Comparison of ENCODE assay signal across 24 cellular contexts in the genomic region with DNA sequence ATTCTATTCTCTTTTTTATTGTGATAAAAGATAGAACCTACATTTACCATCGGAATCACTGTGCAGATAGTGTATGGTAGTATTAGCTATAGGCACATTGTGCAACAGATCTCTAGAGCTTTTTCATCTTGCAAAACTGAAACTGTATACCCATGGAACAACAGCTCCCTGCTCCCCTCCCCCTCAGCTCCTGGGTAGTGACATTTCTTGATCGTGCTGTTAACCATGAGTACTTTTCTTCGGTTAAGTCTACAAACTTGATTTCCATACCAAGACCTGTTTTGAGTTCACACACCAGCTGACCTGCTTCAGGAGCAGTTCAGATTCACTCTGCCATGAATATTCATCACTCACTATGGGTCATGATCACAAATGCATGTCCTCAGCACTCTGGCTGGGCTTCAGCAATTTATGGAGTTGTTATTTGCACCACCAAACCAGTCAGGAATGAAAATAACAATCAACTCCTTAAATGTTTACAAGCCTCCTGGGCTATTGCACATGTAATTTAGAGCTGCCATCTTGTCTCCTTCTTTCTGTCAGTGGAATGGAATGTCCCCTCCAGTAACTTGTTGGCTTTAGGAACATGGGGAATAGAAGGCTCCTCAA. TPM values are rescaled to one million over a fixed set of nuclear protein-coding genes. Genes with fewer than 3 reads are reported as not detected.
A peak's percentile ranks its signal among the peaks of the same experiment; 100 is the strongest.
DNase-seq lines count a peak whose midpoint lies in the region; ATAC-seq, FAIRE-seq and TF ChIP-seq lines count a peak whose summit lies in the region.
"Had no signal": no experiment of that assay in that cellular context is flagged by ENCODE, and none has a peak within 500 bp of the region (broad histone marks: within the 10 kb centered on the region; RNA-seq: fewer than 3 reads in every experiment).

No MANE protein-coding gene starts in this region.

- no peak overlapping the region for H2AFZ ChIP-seq in hepatocyte

- H4K20me1 ChIP-seq in hepatocyte (ENCODE audit: insufficient read depth, poor library complexity, severe bottlenecking): no peaks in the 10 kb centered on the region

- WGBS in hepatocyte (ENCODE audit: low lambda C conversion rate, missing lambda C conversion rate): 94% methylated on average over 3 of the region's 3 CpGs

- H3K36me3 ChIP-seq in hepatocyte (replicated peaks; ENCODE audit: insufficient read depth, low read depth): no peaks in the 10 kb centered on the region
- H3K36me3 ChIP-seq: brain microvascular endothelial cell, right atrium auricular region, SJCRH30, transverse colon had no signal

- H3K27ac ChIP-seq in hepatocyte: peak overlapping the region; percentile 82
- H3K27ac ChIP-seq: brain microvascular endothelial cell, coronary artery, right atrium auricular region, SJCRH30 had no signal

- H3K4me2 ChIP-seq in hepatocyte: peak overlapping the region; percentile 1

- H3K27ac Mint-ChIP-seq in stimulated activated naive CD8-positive, alpha-beta T cell treated with anti-CD3 and anti-CD28 coated beads, Interleukin-15, amount 100 ng/mL, for 72 hours: no peak overlapping the region
- peak overlapping the region; percentile 52 for H3K27ac Mint-ChIP-seq in T-helper 1 cell treated with Interleukin-12 subunit alpha and Interleukin-12 subunit beta and Interleukin-4 antibody, amounts not matched to agents 30 μg/mL and 1 μg/mL, for 36 hours
- H3K27ac Mint-ChIP-seq: activated naive CD4-positive, alpha-beta T cell treated with anti-CD3 and anti-CD28 coated beads, Interleukin-2, amount 50 U/mL, for 72 hours had no signal

- TF ChIP-seq CTCF in hepatocyte (IDR thresholded peaks at IDR 0.05; ENCODE audit: poor library complexity): no peak
- no peak for TF ChIP-seq CTCF in D721Med (IDR thresholded peaks at IDR 0.05; ENCODE audit: insufficient read depth, missing control alignments)

- H3K36me3 Mint-ChIP-seq in T-helper 1 cell treated with Interleukin-12 subunit alpha and Interleukin-12 subunit beta and Interleukin-4 antibody, amounts not matched to agents 30 μg/mL and 1 μg/mL, for 36 hours (ENCODE audit: low read depth): peaks cover 9% of the 10 kb centered on the region
- H3K36me3 Mint-ChIP-seq: stimulated activated naive B cell treated with anti-CD40 and anti-IgM and Interleukin-4, amounts not matched to agents 10 μg/mL and 1 μg/mL and 100 μg/mL, for 72 hours had no signal

- H3K9me3 ChIP-seq in hepatocyte (ENCODE audit: low read depth): no peaks in the 10 kb centered on the region
- H3K9me3 ChIP-seq: right atrium auricular region, SJCRH30, transverse colon had no signal

- no peaks in the 10 kb centered on the region for H3K9me2 ChIP-seq in hepatocyte (replicated peaks; ENCODE audit: insufficient read depth)

- peak; percentile 8 for ATAC-seq in stimulated activated naive CD8-positive, alpha-beta T cell treated with anti-CD3 and anti-CD28 coated beads, Interleukin-15, Interleukin-2, amounts not matched to agents 100 U/mL and 50 U/mL, for 24 hours
- ATAC-seq in stimulated activated naive CD8-positive, alpha-beta T cell treated with anti-CD3 and anti-CD28 coated beads, Interleukin-15, amount 100 ng/mL, for 72 hours: no peak
- no peak for ATAC-seq in HG03175 (IDR thresholded peaks at IDR 0.05; ENCODE audit: unreplicated experiment)
- ATAC-seq: activated CD4-positive, CD25-positive, alpha-beta regulatory T cell treated with anti-CD3 and anti-CD28 coated beads, Interleukin-2, amount 50 U/mL, for 24 hours; activated naive CD4-positive, alpha-beta T cell treated with anti-CD3 and anti-CD28 coated beads, Interleukin-2, amount 50 U/mL, for 72 hours; stimulated activated naive B cell treated with anti-CD40 and anti-IgM and Interleukin-4, amounts not matched to agents 10 μg/mL and 1 μg/mL and 100 μg/mL, for 72 hours had no signal

- H3K27me3 Mint-ChIP-seq in stimulated activated naive CD8-positive, alpha-beta T cell treated with anti-CD3 and anti-CD28 coated beads, Interleukin-15, amount 100 ng/mL, for 72 hours: peaks cover 7% of the 10 kb centered on the region
- H3K27me3 Mint-ChIP-seq in T-helper 1 cell treated with Interleukin-12 subunit alpha and Interleukin-12 subunit beta and Interleukin-4 antibody, amounts not matched to agents 30 μg/mL and 1 μg/mL, for 36 hours (ENCODE audit: low read depth): peaks cover 8% of the 10 kb centered on the region

- H3K4me1 Mint-ChIP-seq in stimulated activated naive CD8-positive, alpha-beta T cell treated with anti-CD3 and anti-CD28 coated beads, Interleukin-15, amount 100 ng/mL, for 72 hours: peaks cover 86% of the 10 kb centered on the region
- H3K4me1 Mint-ChIP-seq in T-helper 1 cell treated with Interleukin-12 subunit alpha and Interleukin-12 subunit beta and Interleukin-4 antibody, amounts not matched to agents 30 μg/mL and 1 μg/mL, for 36 hours (ENCODE audit: low read depth): peaks cover 64% of the 10 kb centered on the region

- no peaks in the 10 kb centered on the region for H3K9me3 Mint-ChIP-seq in stimulated activated naive CD8-positive, alpha-beta T cell treated with anti-CD3 and anti-CD28 coated beads, Interleukin-15, amount 100 ng/mL, for 72 hours
- H3K9me3 Mint-ChIP-seq in T-helper 1 cell treated with Interleukin-12 subunit alpha and Interleukin-12 subunit beta and Interleukin-4 antibody, amounts not matched to agents 30 μg/mL and 1 μg/mL, for 36 hours: no peaks in the 10 kb centered on the region
- H3K9me3 Mint-ChIP-seq: activated naive CD4-positive, alpha-beta T cell treated with anti-CD3 and anti-CD28 coated beads, Interleukin-2, amount 50 U/mL, for 72 hours; stimulated activated naive B cell treated with anti-CD40 and anti-IgM and Interleukin-4, amounts not matched to agents 10 μg/mL and 1 μg/mL and 100 μg/mL, for 72 hours had no signal

- FAIRE-seq in D721Med (lab: Jason Lieb, UNC): no peak
- FAIRE-seq: endometrium had no signal

- H3K4me3 ChIP-seq in hepatocyte: no peak overlapping the region
- H3K4me3 ChIP-seq: coronary artery, right atrium auricular region, SJCRH30, transverse colon had no signal

- H3K4me3 Mint-ChIP-seq in stimulated activated naive CD8-positive, alpha-beta T cell treated with anti-CD3 and anti-CD28 coated beads, Interleukin-15, amount 100 ng/mL, for 72 hours: no peak overlapping the region
- H3K4me3 Mint-ChIP-seq in T-helper 1 cell treated with Interleukin-12 subunit alpha and Interleukin-12 subunit beta and Interleukin-4 antibody, amounts not matched to agents 30 μg/mL and 1 μg/mL, for 36 hours: no peak overlapping the region
- H3K4me3 Mint-ChIP-seq: stimulated activated naive B cell treated with anti-CD40 and anti-IgM and Interleukin-4, amounts not matched to agents 10 μg/mL and 1 μg/mL and 100 μg/mL, for 72 hours had no signal

- H3K79me2 ChIP-seq in hepatocyte: no peaks in the 10 kb centered on the region

- H3K27me3 ChIP-seq in hepatocyte: no peaks in the 10 kb centered on the region
- H3K27me3 ChIP-seq: brain microvascular endothelial cell, right atrium auricular region, SJCRH30, transverse colon had no signal

- peak; percentile 51 for DNase-seq in stimulated activated naive CD8-positive, alpha-beta T cell treated with anti-CD3 and anti-CD28 coated beads, Interleukin-15, Interleukin-2, amounts not matched to agents 100 U/mL and 50 U/mL, for 24 hours
- DNase-seq in stimulated activated naive CD8-positive, alpha-beta T cell treated with anti-CD3 and anti-CD28 coated beads, Interleukin-15, amount 100 ng/mL, for 72 hours: no peak
- no peak for DNase-seq in hepatocyte (ENCODE audit: low spot score)
- DNase-seq in SKM-1 (lab: John Stamatoyannopoulos, UW; ENCODE audit: unreplicated experiment): no peak
- no peak for DNase-seq in D721Med (ENCODE audit: insufficient read length, low spot score)
- no peak for DNase-seq in NCI-H2196 (lab: John Stamatoyannopoulos, UW; ENCODE audit: unreplicated experiment)
- DNase-seq: brain microvascular endothelial cell; EL; foreskin melanocyte; GOT3; NCI-H1092 treated with DMSO at 0.1 percent for 48 hours; NCI-H526 treated with DMSO at 0.1 percent for 48 hours; nucleus accumbens; OCI-M1; SJCRH30; stimulated activated naive B cell treated with anti-CD40 and anti-IgM and Interleukin-4, amounts not matched to agents 10 μg/mL and 1 μg/mL and 100 μg/mL, for 72 hours had no signal

- peaks cover 4% of the 10 kb centered on the region for H3K4me1 ChIP-seq in hepatocyte (ENCODE audit: insufficient read depth)
- H3K4me1 ChIP-seq: right atrium auricular region, SJCRH30, transverse colon had no signal

RNA-seq across cellular contexts. Expression of gene PRDM1, which starts 32.8 kb away (rescaled TPM):
- 19.1 and 19.3 TPM in 2 replicates for total RNA-seq in hepatocyte
- polyA plus RNA-seq in hepatocyte: 13.4 and 18.0 TPM in 2 replicates
- total RNA-seq: SJCRH30 had no signal
